Comparison of ENCODE assay signal across 21 cellular contexts in genomic region chr2:563512-563911, GRCh38.
"Had no signal": no experiment of that assay in that cellular context is flagged by ENCODE, and none has a peak within 500 bp of the region (broad histone marks: within the 10 kb centered on the region; RNA-seq: fewer than 3 reads in every experiment).

No MANE protein-coding gene starts in this region.

- ATAC-seq: Panc1 had no signal

- H3K4me3 ChIP-seq: MG63 had no signal

- DNase-seq: IMR-90, Karpas-422, KG1, MG63, NCI-H1092, NCI-H1105 treated with DMSO at 0.1 percent for 48 hours, NCI-H1436, NCI-H187, NCI-H2029, NCI-H2081 treated with DMSO at 0.1 percent for 48 hours, NCI-H2171, NCI-H226, NCI-H446, NCI-H510A, NCI-H524 treated with DMSO at 0.1 percent for 48 hours, NCI-H69, NCI-H774, SHP77, SK-N-SH had no signal

- H3K4me2 ChIP-seq: SK-N-SH had no signal

- H3K36me3 ChIP-seq: MG63 had no signal

- H3K9me2 ChIP-seq: SK-N-SH had no signal

- H3K9me3 ChIP-seq: MG63, SK-N-SH had no signal

- H3K9ac ChIP-seq: SK-N-SH had no signal

- H3K27ac ChIP-seq: RWPE1 had no signal

- H3K27me3 ChIP-seq: MG63 had no signal
